ENCODE assay signal across 27 cellular contexts in genomic region chr5:1349246-1349645, GRCh38. TPM values are rescaled to one million over a fixed set of nuclear protein-coding genes. Genes with fewer than 3 reads are reported as not detected.
DNase-seq lines count a peak whose midpoint lies in the region; ATAC-seq, FAIRE-seq and TF ChIP-seq lines count a peak whose summit lies in the region.
"Had no signal": no experiment of that assay in that cellular context is flagged by ENCODE, and none has a peak within 500 bp of the region (broad histone marks: within the 10 kb centered on the region; RNA-seq: fewer than 3 reads in every experiment).

No MANE protein-coding gene starts in this region.

- CTCF ChIA-PET in RWPE1 (lab: Yijun Ruan, JAX): interaction anchor here (0.5 kb wide), 1 partner anchor 175 kb away, joined by 4 read pairs; no protein-coding TSS in a partner anchor

- TF ChIP-seq CTCF in RWPE1 (conservative IDR thresholded peaks at IDR 0.05; ENCODE audit: low read depth) (0 out of 2 replicates have a peak, but pooled peaks have one; percentile 11), neural crest cell (conservative IDR thresholded peaks at IDR 0.05) (no peak)

- H3K4me1 Mint-ChIP-seq in neural crest cell: peaks cover 8% of the 10 kb centered on the region
- peaks cover 8% of the 10 kb centered on the region for H3K4me1 Mint-ChIP-seq in activated T-cell treated with anti-CD3 and anti-CD28 coated beads, Interleukin-2, amount 50 U/mL, for 24 hours (ENCODE audit: low read depth)
- H3K4me1 Mint-ChIP-seq in activated T-helper 17 cell treated with anti-CD3 and anti-CD28 coated beads, Interleukin-2, amount 50 U/mL, for 72 hours: peaks cover under 1% of the 10 kb centered on the region

- ATAC-seq in activated T-helper 17 cell treated with anti-CD3 and anti-CD28 coated beads, Interleukin-2, amount 50 U/mL, for 72 hours (replicated peaks): no peak
- ATAC-seq: esophagus mucosa, left cardiac atrium, psoas muscle, Right ventricle myocardium inferior had no signal

- H3K27me3 Mint-ChIP-seq in neural crest cell (ENCODE audit: low read depth): peaks cover 17% of the 10 kb centered on the region
- H3K27me3 Mint-ChIP-seq in activated T-cell treated with anti-CD3 and anti-CD28 coated beads, Interleukin-2, amount 50 U/mL, for 24 hours: no peaks in the 10 kb centered on the region
- no peaks in the 10 kb centered on the region for H3K27me3 Mint-ChIP-seq in activated T-helper 17 cell treated with anti-CD3 and anti-CD28 coated beads, Interleukin-2, amount 50 U/mL, for 72 hours
- H3K27me3 Mint-ChIP-seq: CD4-positive, alpha-beta memory T cell; central memory CD8-positive, alpha-beta T cell had no signal

- H3K27ac ChIP-seq in RWPE1: no peak overlapping the region
- H3K27ac ChIP-seq: KMS-11, psoas muscle, skin epidermis had no signal

- H3K9me3 Mint-ChIP-seq in neural crest cell: no peaks in the 10 kb centered on the region
- H3K9me3 Mint-ChIP-seq in activated T-cell treated with anti-CD3 and anti-CD28 coated beads, Interleukin-2, amount 50 U/mL, for 24 hours: no peaks in the 10 kb centered on the region
- H3K9me3 Mint-ChIP-seq in activated T-helper 17 cell treated with anti-CD3 and anti-CD28 coated beads, Interleukin-2, amount 50 U/mL, for 72 hours: no peaks in the 10 kb centered on the region
- H3K9me3 Mint-ChIP-seq: CD4-positive, alpha-beta memory T cell; central memory CD8-positive, alpha-beta T cell; HFFc6; nephron progenitor cell had no signal

- no peak overlapping the region for H3K27ac Mint-ChIP-seq in neural crest cell (ENCODE audit: unreplicated experiment)
- no peak overlapping the region for H3K27ac Mint-ChIP-seq in activated T-cell treated with anti-CD3 and anti-CD28 coated beads, Interleukin-2, amount 50 U/mL, for 24 hours
- H3K27ac Mint-ChIP-seq in activated T-helper 17 cell treated with anti-CD3 and anti-CD28 coated beads, Interleukin-2, amount 50 U/mL, for 72 hours: no peak overlapping the region
- H3K27ac Mint-ChIP-seq: HFFc6, nephron progenitor cell had no signal

- no peaks in the 10 kb centered on the region for H3K36me3 Mint-ChIP-seq in neural crest cell (ENCODE audit: low read depth)
- peaks cover 1% of the 10 kb centered on the region for H3K36me3 Mint-ChIP-seq in activated T-cell treated with anti-CD3 and anti-CD28 coated beads, Interleukin-2, amount 50 U/mL, for 24 hours (ENCODE audit: low read depth)
- peaks cover under 1% of the 10 kb centered on the region for H3K36me3 Mint-ChIP-seq in activated T-helper 17 cell treated with anti-CD3 and anti-CD28 coated beads, Interleukin-2, amount 50 U/mL, for 72 hours (ENCODE audit: low read depth)
- H3K36me3 Mint-ChIP-seq: CD4-positive, alpha-beta memory T cell had no signal

- peak overlapping the region; percentile 76 for H3K4me3 Mint-ChIP-seq in neural crest cell
- H3K4me3 Mint-ChIP-seq in activated T-cell treated with anti-CD3 and anti-CD28 coated beads, Interleukin-2, amount 50 U/mL, for 24 hours: no peak overlapping the region
- H3K4me3 Mint-ChIP-seq in activated T-helper 17 cell treated with anti-CD3 and anti-CD28 coated beads, Interleukin-2, amount 50 U/mL, for 72 hours: no peak overlapping the region
- H3K4me3 Mint-ChIP-seq: CD4-positive, alpha-beta memory T cell; central memory CD8-positive, alpha-beta T cell; HFFc6; nephron progenitor cell had no signal

- DNase-seq in NCI-H82 (lab: John Stamatoyannopoulos, UW): peak; percentile 45
- no peak for DNase-seq in NCI-H82 treated with DMSO at 0.1 percent for 48 hours (lab: John Stamatoyannopoulos, UW; ENCODE audit: unreplicated experiment)
- DNase-seq in HTR-8/SVneo (ENCODE audit: insufficient read length, low spot score): no peak
- no peak for DNase-seq in RWPE1 (ENCODE audit: low spot score)
- no peak for DNase-seq in neural crest cell (ENCODE audit: low read depth, low spot score)
- DNase-seq in AML-193 (lab: John Stamatoyannopoulos, UW): no peak
- DNase-seq in activated T-cell treated with anti-CD3 and anti-CD28 coated beads, Interleukin-2, amount 50 U/mL, for 24 hours: no peak
- DNase-seq: activated CD4-positive, alpha-beta T cell treated with anti-CD3 and anti-CD28 coated beads, Interleukin-2, amount 50 U/mL, for 48 hours; activated naive CD4-positive, alpha-beta T cell treated with Interleukin-2 at 50 U/mL for 16 hours; CD4-positive, alpha-beta memory T cell; DMS79 treated with DMSO at 0.1 percent for 48 hours; HFFc6; left cardiac atrium; NCI-H1417 treated with DMSO at 0.1 percent for 48 hours; NCI-H2171; nephron progenitor cell; psoas muscle; stimulated activated CD4-positive, alpha-beta T cell treated with anti-CD3 and anti-CD28 coated beads, Interleukin-4, amount 100 ng/mL, for 24 hours had no signal

- POLR2A ChIA-PET in RWPE1 (lab: Yijun Ruan, JAX; ENCODE audit: low non-redundant PET): no interaction called here

- FAIRE-seq in HTR-8/SVneo (lab: Jason Lieb, UNC): peak; percentile 26
- FAIRE-seq: urothelium cell line had no signal

RNA-seq across cellular contexts. Expression of gene CLPTM1L, which starts 4.3 kb away (rescaled TPM):
- total RNA-seq in neural crest cell: 95.1 and 103 TPM in 2 replicates
- 100 to 1,000 TPM in 1 of 2 donors, 10 to 100 TPM in 1; 42.3 to 118 TPM for total RNA-seq in activated T-helper 17 cell treated with anti-CD3 and anti-CD28 coated beads, Interleukin-2, amount 50 U/mL, for 72 hours

RNA-seq across cellular contexts. Expression of gene TERT, which starts 54.4 kb away (rescaled TPM):
- 2.9 and 5.6 TPM in 2 replicates for total RNA-seq in neural crest cell
- 1 to 10 TPM; 4.6 to 9.1 TPM for total RNA-seq in activated T-helper 17 cell treated with anti-CD3 and anti-CD28 coated beads, Interleukin-2, amount 50 U/mL, for 72 hours
- total RNA-seq: aorta; CD4-positive, alpha-beta memory T cell; esophagus mucosa; left cardiac atrium; psoas muscle; Right ventricle myocardium inferior; subcutaneous adipose tissue had no signal
